Comparison of ENCODE assay signal across 8 cellular contexts in the genomic region with DNA sequence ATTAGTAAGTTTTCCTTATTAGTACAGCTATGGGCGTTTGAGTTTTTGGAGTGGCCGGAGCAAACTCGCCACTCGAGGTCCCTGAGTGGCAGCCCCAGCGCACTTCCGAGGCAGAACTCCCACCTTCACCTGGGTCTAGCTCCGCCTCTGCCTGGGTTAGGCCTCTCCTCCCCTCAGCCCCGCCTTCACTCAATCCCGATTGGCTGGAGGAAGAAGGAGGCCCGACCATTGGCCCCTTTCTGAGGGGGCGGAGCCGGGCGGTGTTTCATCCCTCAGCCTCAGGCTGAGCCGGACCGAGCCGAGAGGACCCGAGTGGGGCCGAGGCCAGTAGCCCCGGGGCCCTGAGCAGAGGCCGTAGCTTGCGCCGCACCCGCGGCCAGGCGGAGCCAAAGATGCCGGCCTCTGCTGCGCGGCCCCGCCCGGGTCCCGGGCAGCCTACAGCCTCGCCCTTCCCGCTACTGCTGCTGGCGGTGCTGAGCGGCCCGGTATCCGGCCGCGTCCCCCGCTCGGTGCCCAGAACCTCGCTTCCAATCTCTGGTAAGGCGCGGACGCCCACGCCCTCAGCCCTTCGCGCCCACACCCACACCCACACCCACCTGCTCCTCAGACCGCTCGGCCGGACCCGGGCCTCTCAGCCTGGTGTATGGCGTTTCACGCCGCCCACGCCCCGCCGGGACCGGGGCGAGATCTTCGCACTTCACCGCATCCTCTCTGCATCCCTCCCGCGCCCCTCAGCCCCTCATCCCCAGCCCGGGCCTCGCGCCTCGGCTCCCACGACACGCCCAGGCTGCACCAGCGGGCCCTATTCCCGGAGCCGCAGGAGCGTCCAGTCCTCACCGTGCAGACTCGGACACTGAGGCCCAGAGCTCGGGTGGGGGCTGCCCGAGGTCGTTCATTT. TPM values are rescaled to one million over a fixed set of nuclear protein-coding genes. Genes with fewer than 3 reads are reported as not detected.
A peak's percentile ranks its signal among the peaks of the same experiment; 100 is the strongest.
DNase-seq lines count a peak whose midpoint lies in the region; ATAC-seq and TF ChIP-seq lines count a peak whose summit lies in the region.

Gene SEMA4F (plus strand): TSS at position 263 of the 898 bp plus-strand sequence. CDS start 130 bp downstream, at position 393.

- H3K27me3 Mint-ChIP-seq in chondrocyte (ENCODE audit: low read depth), result no peaks in the 10 kb centered on the region

- no peak for TF ChIP-seq CTCF in chondrocyte (IDR thresholded peaks at IDR 0.05)
- no peak for TF ChIP-seq CTCF in kidney epithelial cell (IDR thresholded peaks at IDR 0.05; ENCODE audit: insufficient read depth, low read length, poor library complexity, severe bottlenecking)

- no peaks in the 10 kb centered on the region for H3K36me3 ChIP-seq in kidney epithelial cell (ENCODE audit: control insufficient read depth, insufficient read depth, low read length)

- DNase-seq in AG20443 (ENCODE audit: low spot score) (peak; percentile 98), NCI-H446 treated with DMSO at 0.1 percent for 48 hours (lab: John Stamatoyannopoulos, UW) (peak; percentile 88), chondrocyte (ENCODE audit: low spot score) (peak; percentile 98), kidney epithelial cell (ENCODE audit: low read depth) (peak; percentile 82)
- peak; percentile 89 for DNase-seq in activated CD4-positive, alpha-beta T cell treated with anti-CD3 and anti-CD28 coated beads for 1 hour
- peak; percentile 92 to 95 for DNase-seq in stimulated activated CD4-positive, alpha-beta T cell treated with anti-CD3 and anti-CD28 coated beads, Interleukin-15, amount 100 ng/mL, for 48 hours (ENCODE audit: low read depth in 2 of 2)

- H3K36me3 Mint-ChIP-seq in chondrocyte (ENCODE audit: low read depth), result peaks cover 9% of the 10 kb centered on the region

- peak within 1 kb of the TSS; percentile 69 for H3K4me3 Mint-ChIP-seq in chondrocyte (ENCODE audit: unreplicated experiment)

- H3K9me3 Mint-ChIP-seq in chondrocyte (ENCODE audit: low read depth), result no peaks in the 10 kb centered on the region

- H3K27me3 ChIP-seq in kidney epithelial cell (ENCODE audit: control insufficient read depth, insufficient read depth, low read length), result no peaks in the 10 kb centered on the region

- peak within 1 kb of the TSS; percentile 55 for H3K27ac Mint-ChIP-seq in chondrocyte (ENCODE audit: unreplicated experiment)

- H3K4me3 ChIP-seq in kidney epithelial cell (ENCODE audit: low read depth, low read length), result peak within 1 kb of the TSS; percentile 68

- ATAC-seq in HG03378 (IDR thresholded peaks at IDR 0.05; ENCODE audit: unreplicated experiment), result peak; percentile 99

- peaks cover 10% of the 10 kb centered on the region for H3K4me1 Mint-ChIP-seq in chondrocyte (ENCODE audit: low read depth)

- peak; percentile 68 for TF ChIP-seq POLR2A in GM19099 (IDR thresholded peaks at IDR 0.05; ENCODE audit: extremely low read depth, insufficient read length, low read depth)

RNA-seq across cellular contexts. Expression of gene SEMA4F, which starts in this region (rescaled TPM):
- total RNA-seq in chondrocyte (14.7 to 17.4 TPM (median 16.7 TPM) in 3 replicates), kidney epithelial cell (11.2 and 16.4 TPM in 2 replicates)

Comparison
In these comparisons a context has a peak if more than half of its experiments do, and no peak if none do; other contexts are left out.
1. Peak in every context shown above with its lines: DNase-seq, ATAC-seq and H3K4me3 ChIP-seq.